12 cellular contexts compared by ENCODE assay signal in the genomic region with DNA sequence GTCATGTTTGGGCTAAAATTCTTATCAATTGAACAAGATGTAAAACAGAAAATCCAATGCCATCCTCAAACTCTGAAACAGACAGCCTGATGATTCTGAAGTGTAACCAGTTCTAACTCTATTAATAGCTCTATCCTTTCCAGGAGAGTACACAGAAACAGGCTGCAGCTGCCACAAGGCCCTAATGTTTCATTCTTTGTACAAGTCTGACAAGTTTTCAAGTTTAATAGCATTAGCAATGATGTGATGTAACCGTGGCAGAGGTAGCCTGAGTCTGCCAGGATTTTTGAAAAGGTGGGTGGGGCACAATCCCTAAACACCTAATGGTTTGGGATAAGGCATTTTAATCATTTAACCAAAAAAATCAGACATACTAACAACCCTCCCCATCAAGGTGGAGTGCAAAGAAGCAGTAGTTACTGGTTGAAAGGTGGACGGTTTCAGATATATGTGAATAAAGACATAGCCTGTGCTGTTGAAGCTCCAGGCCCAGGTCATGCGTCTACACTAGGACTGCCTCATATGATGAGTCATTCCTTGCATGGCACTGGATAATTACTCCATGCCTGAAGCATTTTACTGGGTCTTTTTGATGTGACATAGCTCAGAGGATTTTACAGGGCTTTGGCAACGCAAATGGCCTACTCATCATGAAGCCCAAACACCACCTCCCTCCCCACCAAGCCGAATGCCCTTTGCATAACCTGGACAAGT.
DNase-seq lines count a peak whose midpoint lies in the region; ATAC-seq, FAIRE-seq and TF ChIP-seq lines count a peak whose summit lies in the region.
"Had no signal": no experiment of that assay in that cellular context is flagged by ENCODE, and none has a peak within 500 bp of the region (broad histone marks: within the 10 kb centered on the region; RNA-seq: fewer than 3 reads in every experiment).

No MANE protein-coding gene starts in this region.

- H3K4me2 ChIP-seq in keratinocyte (ENCODE audit: control insufficient read depth, extremely low read depth, insufficient read depth, low read depth, low read length): peak overlapping the region; percentile 66
- H3K4me2 ChIP-seq: GM23338 had no signal

- no peaks in the 10 kb centered on the region for H3K9me3 ChIP-seq in keratinocyte (ENCODE audit: control insufficient read depth, low read depth, low read length)

- no peaks in the 10 kb centered on the region for H3K27me3 ChIP-seq in keratinocyte (ENCODE audit: control insufficient read depth, extremely low read depth, insufficient read depth, low read length)

- no peak overlapping the region for H3K4me3 Mint-ChIP-seq in stimulated activated naive CD8-positive, alpha-beta T cell treated with anti-CD3 and anti-CD28 coated beads, Interleukin-15, amount 100 ng/mL, for 72 hours
- no peak overlapping the region for H3K4me3 Mint-ChIP-seq in naive thymus-derived CD8-positive, alpha-beta T cell
- H3K4me3 Mint-ChIP-seq: activated T-cell treated with anti-CD3 and anti-CD28 coated beads, Interleukin-2, amount 50 U/mL, for 72 hours; GM23338 had no signal

- dilution Hi-C loops in keratinocyte (cut with MboI; ENCODE audit: extremely low pct_ligation_motif_present, low sequenced_read_pairs): no loop called here

- no peaks in the 10 kb centered on the region for H3K79me2 ChIP-seq in keratinocyte (ENCODE audit: control insufficient read depth, insufficient read depth, low read length)

- FAIRE-seq in keratinocyte (lab: Jason Lieb, UNC): peak; percentile 91

- TF ChIP-seq CTCF in keratinocyte (optimal IDR thresholded peaks at IDR 0.05 in 1 of 3, IDR thresholded peaks at IDR 0.05 in 1 of 3, conservative IDR thresholded peaks at IDR 0.05 in 1 of 3; ENCODE audit: extremely low read depth in 1 of 3, insufficient read depth in 2 of 3, low read length in 3 of 3): no peak

- H3K36me3 ChIP-seq in keratinocyte (ENCODE audit: control insufficient read depth in 2 of 2, extremely low read depth in 1 of 2, insufficient read depth in 2 of 2, low read length in 2 of 2): no peaks in the 10 kb centered on the region

- in situ Hi-C loops in ACHN (cut with HindIII; ENCODE audit: low pct_ligation_motif_present, low pct_unique_long_range_greater_than_20kb, low sequenced_read_pairs): no loop called here

- H3K27ac ChIP-seq in keratinocyte (ENCODE audit: control insufficient read depth, insufficient read depth, low read length): peak overlapping the region; percentile 80
- H3K27ac ChIP-seq: parathyroid adenoma had no signal

- peak overlapping the region; percentile 62 for H2AFZ ChIP-seq in keratinocyte (ENCODE audit: control insufficient read depth, low read length)
- H2AFZ ChIP-seq: GM23338, parathyroid adenoma had no signal

- H3K4me3 ChIP-seq in keratinocyte (ENCODE audit: control insufficient read depth in 2 of 3, extremely low read depth in 1 of 3, insufficient read depth in 2 of 3, low read depth in 1 of 3, low read length in 3 of 3): no peak overlapping the region
- H3K4me3 ChIP-seq: GM23338 had no signal

- H3K27me3 Mint-ChIP-seq in stimulated activated naive CD8-positive, alpha-beta T cell treated with anti-CD3 and anti-CD28 coated beads, Interleukin-15, amount 100 ng/mL, for 72 hours: no peaks in the 10 kb centered on the region
- H3K27me3 Mint-ChIP-seq in naive thymus-derived CD8-positive, alpha-beta T cell: no peaks in the 10 kb centered on the region

- no peaks in the 10 kb centered on the region for H4K20me1 ChIP-seq in keratinocyte (ENCODE audit: control insufficient read depth, extremely low read depth, insufficient read depth, low read length)

- peak overlapping the region; percentile 31 for H3K9ac ChIP-seq in keratinocyte (ENCODE audit: control insufficient read depth, extremely low read depth, insufficient read depth, low read length)
- H3K9ac ChIP-seq: parathyroid adenoma had no signal

- DNase-seq in ACHN (peak; percentile 48), HT1080 (ENCODE audit: low read depth) (peak; percentile 46), SK-N-DZ (ENCODE audit: low spot score) (peak; percentile 15), keratinocyte (ENCODE audit: low read depth, low spot score) (peak; percentile 73)
- no peak for DNase-seq in NK-92 treated with Interleukin-12 subunit alpha and Interleukin-12 subunit beta, amount 100 ng/mL, for 24 hours (lab: John Stamatoyannopoulos, UW)
- DNase-seq in stimulated activated naive CD8-positive, alpha-beta T cell treated with anti-CD3 and anti-CD28 coated beads, Interleukin-15, amount 100 ng/mL, for 72 hours: no peak
- no peak for DNase-seq in naive thymus-derived CD8-positive, alpha-beta T cell
- DNase-seq in activated CD8-positive, alpha-beta memory T cell treated with anti-CD3 and anti-CD28 coated beads, Interleukin-2, amount 50 U/mL, for 4 hours: no peak
- DNase-seq: activated T-cell treated with anti-CD3 and anti-CD28 coated beads, Interleukin-2, amount 50 U/mL, for 72 hours; NCI-H1694 treated with DMSO at 0.1 percent for 48 hours had no signal

- no peaks in the 10 kb centered on the region for H3K9me3 Mint-ChIP-seq in stimulated activated naive CD8-positive, alpha-beta T cell treated with anti-CD3 and anti-CD28 coated beads, Interleukin-15, amount 100 ng/mL, for 72 hours
- no peaks in the 10 kb centered on the region for H3K9me3 Mint-ChIP-seq in naive thymus-derived CD8-positive, alpha-beta T cell
- H3K9me3 Mint-ChIP-seq: activated T-cell treated with anti-CD3 and anti-CD28 coated beads, Interleukin-2, amount 50 U/mL, for 72 hours; GM23338 had no signal

- H3K36me3 Mint-ChIP-seq in naive thymus-derived CD8-positive, alpha-beta T cell: no peaks in the 10 kb centered on the region

- no peak overlapping the region for H3K27ac Mint-ChIP-seq in stimulated activated naive CD8-positive, alpha-beta T cell treated with anti-CD3 and anti-CD28 coated beads, Interleukin-15, amount 100 ng/mL, for 72 hours
- peak overlapping the region in 1 of 10 donors; percentile 16 for H3K27ac Mint-ChIP-seq in naive thymus-derived CD8-positive, alpha-beta T cell
- H3K27ac Mint-ChIP-seq: activated T-cell treated with anti-CD3 and anti-CD28 coated beads, Interleukin-2, amount 50 U/mL, for 72 hours; GM23338 had no signal

- peaks cover 5% of the 10 kb centered on the region for H3K4me1 Mint-ChIP-seq in stimulated activated naive CD8-positive, alpha-beta T cell treated with anti-CD3 and anti-CD28 coated beads, Interleukin-15, amount 100 ng/mL, for 72 hours
- H3K4me1 Mint-ChIP-seq in naive thymus-derived CD8-positive, alpha-beta T cell: peaks cover 4 to 11% (median 8%) of the 10 kb centered on the region in 4 donors

- POLR2A ChIA-PET in naive thymus-derived CD8-positive, alpha-beta T cell (lab: Charles Lee): no interaction called here

- peaks cover 19% of the 10 kb centered on the region for H3K4me1 ChIP-seq in keratinocyte (ENCODE audit: control insufficient read depth, extremely low read depth, insufficient read depth, low read length)

- H3K9me1 ChIP-seq in keratinocyte (ENCODE audit: control insufficient read depth, extremely low read depth, insufficient read depth, low read length): no peaks in the 10 kb centered on the region

- no peak for ATAC-seq in stimulated activated naive CD8-positive, alpha-beta T cell treated with anti-CD3 and anti-CD28 coated beads, Interleukin-15, amount 100 ng/mL, for 72 hours
- ATAC-seq in naive thymus-derived CD8-positive, alpha-beta T cell: no peak
- ATAC-seq: activated T-cell treated with anti-CD3 and anti-CD28 coated beads, Interleukin-2, amount 50 U/mL, for 72 hours; GM23338 had no signal

Comparison
In these comparisons a context has a peak if more than half of its experiments do, and no peak if none do; other contexts are left out.
1. DNase-seq: peak in ACHN (single experiment), HT1080 (single experiment), SK-N-DZ (single experiment) and keratinocyte (single experiment); none in NK-92 treated with Interleukin-12 subunit alpha and Interleukin-12 subunit beta, amount 100 ng/mL, for 24 hours (single experiment), stimulated activated naive CD8-positive, alpha-beta T cell treated with anti-CD3 and anti-CD28 coated beads, Interleukin-15, amount 100 ng/mL, for 72 hours (0 of 2), naive thymus-derived CD8-positive, alpha-beta T cell (0 of 10) and activated CD8-positive, alpha-beta memory T cell treated with anti-CD3 and anti-CD28 coated beads, Interleukin-2, amount 50 U/mL, for 4 hours (single experiment).